Comparison of ENCODE assay signal across 9 cellular contexts in genomic region chr1:153534226-153534932, GRCh38. TPM values are rescaled to one million over a fixed set of nuclear protein-coding genes. Genes with fewer than 3 reads are reported as not detected.
DNase-seq lines count a peak whose midpoint lies in the region; ATAC-seq, FAIRE-seq and TF ChIP-seq lines count a peak whose summit lies in the region.
"Had no signal": no experiment of that assay in that cellular context is flagged by ENCODE, and none has a peak within 500 bp of the region (broad histone marks: within the 10 kb centered on the region; RNA-seq: fewer than 3 reads in every experiment).

No MANE protein-coding gene starts in this region.

- H4K20me1 ChIP-seq in SK-N-SH (ENCODE audit: insufficient read depth), result peaks cover 4% of the 10 kb centered on the region; the same call in 1 of the 2 replicates

- no peak for TF ChIP-seq EP300 in SK-N-SH (IDR thresholded peaks at IDR 0.05; ENCODE audit: borderline replicate concordance in 1 of 2, low read depth in 1 of 2, low read length in 1 of 2)

- intact Hi-C loops in kidney (cut with DNase I), result no loop called here

- no peak for FAIRE-seq in kidney (lab: Jason Lieb, UNC)
- FAIRE-seq: endometrium had no signal

- CTCF ChIA-PET in SK-N-SH (lab: Yijun Ruan, JAX), result interaction anchor here (0.6 to 8.4 kb wide), 6 partner anchors 23 to 39 kb away, joined by 3 to 45 read pairs (median 8); no protein-coding TSS in a partner anchor

- no peaks in the 10 kb centered on the region for H3K27me3 ChIP-seq in SK-N-SH (ENCODE audit: insufficient read depth)

- TF ChIP-seq CTCF in SK-N-SH (IDR thresholded peaks at IDR 0.05) (no peak), kidney (IDR thresholded peaks at IDR 0.05; ENCODE audit: borderline replicate concordance, extremely low read depth, insufficient read depth) (no peak)

- no peaks in the 10 kb centered on the region for H3K9me2 ChIP-seq in SK-N-SH

- no peak for TF ChIP-seq RAD21 in SK-N-SH (IDR thresholded peaks at IDR 0.05; ENCODE audit: low read length)

- peak overlapping the region; percentile 98 for H3K9ac ChIP-seq in SK-N-SH
- peak overlapping the region; percentile 64 to 99 for H3K9ac ChIP-seq in kidney (ENCODE audit: low read length in 2 of 2)

- DNase-seq in SK-N-SH, result no peak
- no peak for DNase-seq in kidney
- no peak for DNase-seq in T-helper 9 cell
- DNase-seq in dedifferentiated amniotic fluid mesenchymal stem cell (ENCODE audit: extremely low spot score), result no peak
- DNase-seq in NCI-H2171 treated with DMSO at 0.1 percent for 48 hours (lab: John Stamatoyannopoulos, UW), result no peak

- no peak; the same call in 2 of the 3 replicates for ATAC-seq in SK-N-SH treated with all-trans-retinoic acid at 6 μM for 48 hours

- H3K4me3 ChIP-seq in SK-N-SH (ENCODE audit: low read depth in 2 of 2, low read length in 1 of 2) (peak overlapping the region; percentile 70 to 79; a peak in 3 of 4 replicates), kidney (ENCODE audit: low read length in 2 of 2) (peak overlapping the region; percentile 81 to 91)

- H3K4me1 ChIP-seq in SK-N-SH (ENCODE audit: control insufficient read depth in 1 of 2, insufficient read depth in 2 of 2, low read depth in 1 of 2, low read length in 1 of 2) (peaks cover 24 to 38% of the 10 kb centered on the region in 2 experiments; a peak in 3 of 4 replicates), kidney (ENCODE audit: control insufficient read depth in 1 of 2, insufficient read depth in 1 of 2, low read depth in 1 of 2, low read length in 2 of 2) (peaks cover 5 to 29% of the 10 kb centered on the region in 2 donors)

- 74% methylated on average over 7 of the region's 7 CpGs for WGBS in SK-N-SH (ENCODE audit: low lambda C conversion rate)
- WGBS in adipose tissue, 3 donors, result 59 to 82% (median 75%) methylated on average over 7 of the region's 7 CpGs

- H3K36me3 ChIP-seq in SK-N-SH (replicated peaks in 1 of 2; ENCODE audit: control insufficient read depth in 1 of 2, insufficient read depth in 2 of 2, low read length in 1 of 2) (peaks cover 4 to 17% of the 10 kb centered on the region in 2 experiments), kidney (ENCODE audit: control insufficient read depth in 1 of 2, insufficient read depth in 2 of 2, low read length in 2 of 2) (no peaks in the 10 kb centered on the region)

- no peak overlapping the region for H2AFZ ChIP-seq in SK-N-SH (ENCODE audit: low read depth)

- no peaks in the 10 kb centered on the region for H3K9me3 ChIP-seq in SK-N-SH
- H3K9me3 ChIP-seq in kidney (ENCODE audit: control insufficient read depth in 1 of 2, low read length in 2 of 2), result no peaks in the 10 kb centered on the region

- peak overlapping the region; percentile 95 for H3K4me2 ChIP-seq in SK-N-SH

- peaks cover 30% of the 10 kb centered on the region for H3K79me2 ChIP-seq in SK-N-SH (ENCODE audit: insufficient read depth)

- POLR2A ChIA-PET in SK-N-SH (lab: Yijun Ruan, JAX), result interaction anchor here (1.3 to 2.0 kb wide), 2 partner anchors 9 to 12 kb away, joined by 4 to 8 read pairs; no protein-coding TSS in a partner anchor

- H3F3A ChIP-seq in SK-N-SH (replicated peaks; ENCODE audit: insufficient read depth), result peaks cover 57% of the 10 kb centered on the region

- H3K27ac ChIP-seq in SK-N-SH (ENCODE audit: low read depth in 2 of 2, low read length in 1 of 2), result peak overlapping the region; percentile 84 to 87; a peak in 3 of 4 replicates
- H3K27ac ChIP-seq in adipose tissue (ENCODE audit: low read depth, low read length), result peak overlapping the region; percentile 40
- H3K27ac ChIP-seq in kidney (ENCODE audit: low read depth in 2 of 2, low read length in 2 of 2), result peak overlapping the region; percentile 95 to 99
- peak overlapping the region; percentile 11 for H3K27ac ChIP-seq in temporal lobe (ENCODE audit: low read depth, low read length)

TF ChIP-seq in SK-N-SH, 30 proteins besides CTCF, POLR2A, EP300 and RAD21 (continues in another document):
- no peak for TF ChIP-seq FOXM1 (IDR thresholded peaks at IDR 0.05; ENCODE audit: low read depth)
- no peak for TF ChIP-seq RXRA (IDR thresholded peaks at IDR 0.05; ENCODE audit: borderline replicate concordance, low read depth)
- TF ChIP-seq TCF12 (IDR thresholded peaks at IDR 0.05), result no peak
- TF ChIP-seq NRF1 (IDR thresholded peaks at IDR 0.05; ENCODE audit: low read depth, low read length), result no peak
- no peak for TF ChIP-seq TEAD4 (IDR thresholded peaks at IDR 0.05; ENCODE audit: borderline replicate concordance, insufficient read depth)
- TF ChIP-seq, protein P1, sequence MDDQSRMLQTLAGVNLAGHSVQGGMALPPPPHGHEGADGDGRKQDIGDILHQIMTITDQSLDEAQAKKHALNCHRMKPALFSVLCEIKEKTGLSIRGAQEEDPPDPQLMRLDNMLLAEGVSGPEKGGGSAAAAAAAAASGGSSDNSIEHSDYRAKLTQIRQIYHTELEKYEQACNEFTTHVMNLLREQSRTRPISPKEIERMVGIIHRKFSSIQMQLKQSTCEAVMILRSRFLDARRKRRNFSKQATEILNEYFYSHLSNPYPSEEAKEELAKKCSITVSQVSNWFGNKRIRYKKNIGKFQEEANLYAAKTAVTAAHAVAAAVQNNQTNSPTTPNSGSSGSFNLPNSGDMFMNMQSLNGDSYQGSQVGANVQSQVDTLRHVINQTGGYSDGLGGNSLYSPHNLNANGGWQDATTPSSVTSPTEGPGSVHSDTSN (IDR thresholded peaks at IDR 0.05), result no peak
- TF ChIP-seq GATA2 (CRISPR knock-in tag; IDR thresholded peaks at IDR 0.05), result no peak
- no peak for TF ChIP-seq EZH2phosphoT487 (IDR thresholded peaks at IDR 0.05; ENCODE audit: borderline replicate concordance, low read depth)
- TF ChIP-seq RCOR1 (IDR thresholded peaks at IDR 0.05; ENCODE audit: low read length), result no peak

TF ChIP-seq in SK-N-SH treated with all-trans-retinoic acid at 6 μM for 48 hours, 23 proteins besides CTCF, POLR2A, EP300 and RAD21:
- TF ChIP-seq SNAI2 (CRISPR knock-in tag; IDR thresholded peaks at IDR 0.05), result no peak
- no peak for TF ChIP-seq ESRRG (CRISPR knock-in tag; IDR thresholded peaks at IDR 0.05)
- TF ChIP-seq POU6F1 (CRISPR knock-in tag; IDR thresholded peaks at IDR 0.05; ENCODE audit: borderline replicate concordance, low read depth), result no peak
- TF ChIP-seq OSR1 (CRISPR knock-in tag; IDR thresholded peaks at IDR 0.05), result no peak
- TF ChIP-seq ZC3H10 (CRISPR knock-in tag; IDR thresholded peaks at IDR 0.05), result no peak
- no peak for TF ChIP-seq GLIS3 (CRISPR knock-in tag; IDR thresholded peaks at IDR 0.05)

RNA-seq across cellular contexts. Expression of gene S100A6, which starts 1.4 kb away (rescaled TPM):
- polyA plus RNA-seq in SK-N-SH (2012; rRNA removed), result 844 and 895 TPM in 2 replicates
- 725 and 778 TPM in 2 replicates for polyA plus RNA-seq in SK-N-SH (2012; cell fraction: cytosol; rRNA removed)
- 349 and 492 TPM in 2 replicates for polyA plus RNA-seq in SK-N-SH (2012; cell fraction: nucleus; rRNA removed)
- 1,000 to 10,000 TPM in 2 of 3 donors, 100 to 1,000 TPM in 1; 125 to 3,055 (median 1,599) TPM for polyA plus RNA-seq in adipose tissue
- 1,542 TPM for total RNA-seq in kidney
- polyA plus RNA-seq in kidney (ENCODE audit: insufficient read depth, low read depth, low replicate concordance), result 1,580 TPM
- total RNA-seq in temporal lobe, result 8.1 TPM

RNA-seq across cellular contexts. Expression of gene S100A5, which starts 6.4 kb away (rescaled TPM):
- polyA plus RNA-seq in SK-N-SH (2012; rRNA removed), result 0.15 TPM in 1 of 2 replicates, not detected in the other
- 0.12 TPM in 1 of 2 replicates, not detected in the other for polyA plus RNA-seq in SK-N-SH (2012; cell fraction: cytosol; rRNA removed)
- not detected in 2 replicates for polyA plus RNA-seq in SK-N-SH (2012; cell fraction: nucleus; rRNA removed)
- polyA plus RNA-seq in adipose tissue, result under 1 TPM in 1 of 3 donors, not detected in 2; 0.90 TPM
- 0.91 TPM for total RNA-seq in kidney
- 1.9 TPM for polyA plus RNA-seq in kidney (ENCODE audit: insufficient read depth, low read depth, low replicate concordance)
- not detected for total RNA-seq in temporal lobe

RNA-seq across cellular contexts. Expression of gene S100A4, which starts 11.2 kb away (rescaled TPM):
- 24.6 and 25.4 TPM in 2 replicates for polyA plus RNA-seq in SK-N-SH (2012; rRNA removed)
- polyA plus RNA-seq in SK-N-SH (2012; cell fraction: cytosol; rRNA removed), result 19.7 and 25.3 TPM in 2 replicates
- polyA plus RNA-seq in SK-N-SH (2012; cell fraction: nucleus; rRNA removed), result 8.0 and 9.0 TPM in 2 replicates
- polyA plus RNA-seq in adipose tissue, result 1,000 to 10,000 TPM in 1 of 3 donors, 100 to 1,000 TPM in 1, 10 to 100 TPM in 1; 46.0 to 3,087 (median 447) TPM
- total RNA-seq in kidney, result 141 TPM
- 204 TPM for polyA plus RNA-seq in kidney (ENCODE audit: insufficient read depth, low read depth, low replicate concordance)
- total RNA-seq in temporal lobe, result 0.98 TPM

RNA-seq across cellular contexts. Expression of gene S100A3, which starts 14.7 kb away (rescaled TPM):
- polyA plus RNA-seq in SK-N-SH (2012; rRNA removed) (11.8 and 13.1 TPM in 2 replicates), adipose tissue (1 to 10 TPM in 2 of 3 donors, under 1 TPM in 1; 0.37 to 7.2 (median 7.0) TPM), kidney (ENCODE audit: insufficient read depth, low read depth, low replicate concordance) (2.5 TPM)
- polyA plus RNA-seq in SK-N-SH (2012; cell fraction: cytosol; rRNA removed), result 7.1 and 10.2 TPM in 2 replicates
- 5.7 and 6.0 TPM in 2 replicates for polyA plus RNA-seq in SK-N-SH (2012; cell fraction: nucleus; rRNA removed)
- total RNA-seq in kidney (8.4 TPM), temporal lobe (not detected)

RNA-seq across cellular contexts. Expression of gene S100A2, which starts 31.3 kb away (rescaled TPM):
- 27.3 and 31.4 TPM in 2 replicates for polyA plus RNA-seq in SK-N-SH (2012; rRNA removed)
- 27.2 and 29.0 TPM in 2 replicates for polyA plus RNA-seq in SK-N-SH (2012; cell fraction: cytosol; rRNA removed)
- 13.3 and 23.8 TPM in 2 replicates for polyA plus RNA-seq in SK-N-SH (2012; cell fraction: nucleus; rRNA removed)
- polyA plus RNA-seq in adipose tissue, result 1 to 10 TPM in 2 of 3 donors, under 1 TPM in 1; 0.52 to 4.4 (median 2.1) TPM
- total RNA-seq in kidney, result 152 TPM
- polyA plus RNA-seq in kidney (ENCODE audit: insufficient read depth, low read depth, low replicate concordance), result 416 TPM
- not detected for total RNA-seq in temporal lobe

Comparison
In these comparisons a context has a peak if more than half of its experiments do, and no peak if none do; other contexts are left out.
1. H3K27ac ChIP-seq: peak in every context shown above with its lines; median percentile 97 in kidney; 86 in SK-N-SH; 40 in adipose tissue; 11 in temporal lobe.